8 cellular contexts compared by ENCODE assay signal in the genomic region with DNA sequence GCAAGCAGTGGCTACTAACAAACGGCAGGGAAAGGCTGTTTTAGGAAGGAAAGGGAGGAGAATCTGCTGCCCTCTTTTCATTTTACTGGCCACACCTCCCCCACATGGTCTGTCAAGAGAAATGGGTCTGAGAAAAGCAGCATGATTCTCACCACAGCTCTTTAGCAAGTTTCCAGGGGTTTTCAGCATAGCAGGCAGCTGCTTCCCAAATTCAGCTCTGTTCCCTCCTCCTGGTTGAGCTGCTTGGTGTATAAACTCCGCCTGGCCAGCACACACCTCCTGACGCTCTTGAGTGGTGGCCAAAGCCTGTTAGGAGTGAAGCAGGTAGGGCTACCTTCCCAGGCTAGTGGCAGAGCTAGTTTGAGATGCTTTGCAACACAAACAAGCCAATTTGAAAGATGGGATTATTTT.
DNase-seq lines count a peak whose midpoint lies in the region; ATAC-seq and TF ChIP-seq lines count a peak whose summit lies in the region.

No MANE protein-coding gene starts in this region.

- no peaks in the 10 kb centered on the region for H3K36me3 ChIP-seq in cardiac muscle cell

- no peaks in the 10 kb centered on the region for H3K9me3 Mint-ChIP-seq in progenitor cell of endocrine pancreas (ENCODE audit: low read depth)

- H3K4me3 ChIP-seq in cardiac muscle cell, result no peak overlapping the region

- ATAC-seq in HG02840 (IDR thresholded peaks at IDR 0.05; ENCODE audit: low FRiP score, unreplicated experiment) (no peak), GM21367 (IDR thresholded peaks at IDR 0.05; ENCODE audit: unreplicated experiment) (no peak)

- peak overlapping the region; percentile 91 for H3K27ac Mint-ChIP-seq in progenitor cell of endocrine pancreas

- TF ChIP-seq CTCF in cardiac muscle cell (IDR thresholded peaks at IDR 0.05; ENCODE audit: low read depth, low read length) (no peak), progenitor cell of endocrine pancreas (IDR thresholded peaks at IDR 0.05; ENCODE audit: unreplicated experiment) (no peak)

- H3K4me1 ChIP-seq in cardiac muscle cell (ENCODE audit: low read depth), result peaks cover 12% of the 10 kb centered on the region

- DNase-seq in EL, result peak; percentile 2
- peak; percentile 8 for DNase-seq in RPMI7951 (ENCODE audit: low read depth)
- DNase-seq in cardiac muscle cell (ENCODE audit: low read depth in 1 of 2, low spot score in 1 of 2), result peak; percentile 28 to 35
- DNase-seq in progenitor cell of endocrine pancreas (ENCODE audit: low spot score, unreplicated experiment), result no peak
- DNase-seq in activated CD4-positive, alpha-beta T cell treated with anti-CD3 and anti-CD28 coated beads, Interleukin-2, amount 50 U/mL, for 4 hours, result no peak
- DNase-seq in NCI-H1694 (lab: John Stamatoyannopoulos, UW), result no peak

- H3K4me1 Mint-ChIP-seq in progenitor cell of endocrine pancreas (ENCODE audit: low read depth), result peaks cover 19% of the 10 kb centered on the region

- peak overlapping the region; percentile 8 for H3K27ac ChIP-seq in cardiac muscle cell

- H3K4me3 Mint-ChIP-seq in progenitor cell of endocrine pancreas (ENCODE audit: low read depth), result peak overlapping the region; percentile 27

- no peaks in the 10 kb centered on the region for H3K9me3 ChIP-seq in cardiac muscle cell (ENCODE audit: low read depth)

- no peaks in the 10 kb centered on the region for H3K36me3 Mint-ChIP-seq in progenitor cell of endocrine pancreas (ENCODE audit: insufficient read depth)

- H3K27me3 ChIP-seq in cardiac muscle cell, result no peaks in the 10 kb centered on the region

- no peaks in the 10 kb centered on the region for H3K27me3 Mint-ChIP-seq in progenitor cell of endocrine pancreas

Comparison
In these comparisons a context has a peak if more than half of its experiments do, and no peak if none do; other contexts are left out.
1. DNase-seq: peak in EL (single experiment), RPMI7951 (single experiment) and cardiac muscle cell (2 of 2); none in progenitor cell of endocrine pancreas (single experiment), activated CD4-positive, alpha-beta T cell treated with anti-CD3 and anti-CD28 coated beads, Interleukin-2, amount 50 U/mL, for 4 hours (0 of 2) and NCI-H1694 (single experiment).